1 cellular context compared by ENCODE assay signal in the genomic region with DNA sequence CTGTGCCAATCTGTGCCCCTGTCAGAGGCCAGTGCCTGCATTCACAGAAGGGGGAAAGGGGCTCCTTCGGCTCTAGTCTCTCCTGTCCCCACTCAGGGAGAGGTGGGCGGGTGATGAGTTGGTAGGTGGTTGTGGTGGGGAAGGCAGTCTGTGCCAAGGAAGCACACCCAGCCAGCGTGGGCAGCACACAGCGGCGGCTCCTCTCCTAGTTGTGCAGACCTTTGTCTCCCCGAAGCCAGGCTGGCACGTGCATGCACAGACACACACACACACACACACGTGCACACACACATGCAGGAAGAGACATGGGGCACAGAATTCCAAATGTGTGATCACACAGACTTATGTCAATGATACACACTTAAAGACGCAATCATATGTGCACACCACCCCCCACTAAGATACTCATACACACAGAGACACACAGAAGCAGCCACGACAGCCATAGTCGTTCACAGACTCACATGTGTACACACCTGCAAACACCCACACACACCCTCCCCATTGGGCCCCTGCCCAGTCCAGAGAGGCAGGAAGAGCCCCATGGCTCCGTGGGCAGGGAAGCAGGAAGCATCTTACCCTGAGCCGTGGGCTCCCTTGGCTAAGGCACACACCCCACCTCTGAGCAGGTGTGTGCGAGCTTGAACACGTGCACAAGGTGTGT.
TF ChIP-seq lines count a peak whose summit lies in the region.

No MANE protein-coding gene starts in this region.

TF ChIP-seq in K562, 482 proteins besides CTCF, POLR2A, EP300 and RAD21:
- TF ChIP-seq, protein P1, sequence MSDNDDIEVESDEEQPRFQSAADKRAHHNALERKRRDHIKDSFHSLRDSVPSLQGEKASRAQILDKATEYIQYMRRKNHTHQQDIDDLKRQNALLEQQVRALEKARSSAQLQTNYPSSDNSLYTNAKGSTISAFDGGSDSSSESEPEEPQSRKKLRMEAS (CRISPR knock-in tag; IDR thresholded peaks at IDR 0.05): peak; percentile 19; the same call in 1 of the 2 replicates
- TF ChIP-seq BHLHE40 (IDR thresholded peaks at IDR 0.05; ENCODE audit: low read length): peak; percentile 58
- TF ChIP-seq, protein P2, sequence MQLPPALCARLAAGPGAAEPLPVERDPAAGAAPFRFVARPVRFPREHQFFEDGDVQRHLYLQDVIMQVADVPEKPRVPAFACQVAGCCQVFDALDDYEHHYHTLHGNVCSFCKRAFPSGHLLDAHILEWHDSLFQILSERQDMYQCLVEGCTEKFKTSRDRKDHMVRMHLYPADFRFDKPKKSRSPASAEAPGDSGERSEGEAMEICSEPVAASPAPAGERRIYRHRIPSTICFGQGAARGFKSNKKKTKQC (CRISPR knock-in tag; IDR thresholded peaks at IDR 0.05): no peak
TF ChIP-seq in K562: peak in this region for 2.
